Comparison of ENCODE assay signal across 8 cellular contexts in genomic region chr2:171688129-171688465, GRCh38. TPM values are rescaled to one million over a fixed set of nuclear protein-coding genes. Genes with fewer than 3 reads are reported as not detected.
DNase-seq lines count a peak whose midpoint lies in the region; ATAC-seq and TF ChIP-seq lines count a peak whose summit lies in the region.

No MANE protein-coding gene starts in this region.

- H3K27ac ChIP-seq in cardiac muscle cell (peak overlapping the region; percentile 79), HUES48 (ENCODE audit: low read depth, low read length) (peak overlapping the region; percentile 86), mammary epithelial cell (ENCODE audit: insufficient read depth, low read depth, low read length) (peak overlapping the region; percentile 86), lung (ENCODE audit: low read depth in 1 of 2, low read length in 1 of 2) (peak overlapping the region; percentile 86 to 87)

- peaks cover 6% of the 10 kb centered on the region for H3K36me3 Mint-ChIP-seq in type B pancreatic cell

- peaks cover 55% of the 10 kb centered on the region for H3K79me2 ChIP-seq in mammary epithelial cell (ENCODE audit: insufficient read depth, low read length)

- H3K9ac ChIP-seq in HUES48 (ENCODE audit: low read depth, low read length) (peak overlapping the region; percentile 79), mammary epithelial cell (ENCODE audit: insufficient read depth, low read length) (peak overlapping the region; percentile 93)

- H3K27me3 ChIP-seq in cardiac muscle cell (no peaks in the 10 kb centered on the region), HUES48 (ENCODE audit: control insufficient read depth, insufficient read depth, low read length) (no peaks in the 10 kb centered on the region), mammary epithelial cell (ENCODE audit: insufficient read depth, low read length) (no peaks in the 10 kb centered on the region), lung (ENCODE audit: control insufficient read depth, insufficient read depth) (no peaks in the 10 kb centered on the region)

- H3K4me3 Mint-ChIP-seq in type B pancreatic cell = peak overlapping the region; percentile 91

- no peak for TF ChIP-seq CTCF in cardiac muscle cell (IDR thresholded peaks at IDR 0.05; ENCODE audit: low read depth, low read length)
- no peak for TF ChIP-seq CTCF in mammary epithelial cell (conservative IDR thresholded peaks at IDR 0.05 in 1 of 2, IDR thresholded peaks at IDR 0.05 in 1 of 2; ENCODE audit: extremely low read depth in 1 of 2, insufficient read depth in 1 of 2, low read depth in 1 of 2, low read length in 2 of 2)
- TF ChIP-seq CTCF in lung (IDR thresholded peaks at IDR 0.05; ENCODE audit: control extremely low read depth, extremely low read depth) = no peak
- no peak for TF ChIP-seq CTCF in type B pancreatic cell (conservative IDR thresholded peaks at IDR 0.05)

- H3K36me3 ChIP-seq in cardiac muscle cell (peaks cover 23% of the 10 kb centered on the region), HUES48 (ENCODE audit: control insufficient read depth, insufficient read depth, low read length) (peaks cover 27% of the 10 kb centered on the region), mammary epithelial cell (ENCODE audit: insufficient read depth, low read length) (peaks cover 15% of the 10 kb centered on the region), lung (ENCODE audit: control insufficient read depth in 2 of 2, insufficient read depth in 2 of 2, low read length in 2 of 2) (peaks cover 0 to 2% of the 10 kb centered on the region in 2 donors)

- peak overlapping the region; percentile 95 for H3K27ac Mint-ChIP-seq in type B pancreatic cell

- intact Hi-C loops in Right ventricle myocardium superior (cut with DNase I) = no loop called here
- intact Hi-C loops in mammary epithelial cell (cut with micrococcal nuclease) = loop anchor here (1.0 to 5.0 kb wide), 2 partner anchors 116 to 206 kb away; partner anchors contain the start of gene SLC25A12

- peak overlapping the region; percentile 93 for H2AFZ ChIP-seq in mammary epithelial cell (ENCODE audit: low read depth, low read length)

- peak overlapping the region; percentile 94 for H3K4me3 ChIP-seq in cardiac muscle cell
- H3K4me3 ChIP-seq in HUES48 (ENCODE audit: low read depth, low read length) = peak overlapping the region; percentile 95
- peak overlapping the region; percentile 69 to 82 (median 71) for H3K4me3 ChIP-seq in mammary epithelial cell (replicated peaks in 1 of 3; ENCODE audit: insufficient read depth in 1 of 3, low read depth in 2 of 3, low read length in 3 of 3)
- H3K4me3 ChIP-seq in lung = peak overlapping the region; percentile 88

- H3K27me3 Mint-ChIP-seq in type B pancreatic cell = peaks cover 6% of the 10 kb centered on the region

- H3K4me1 ChIP-seq in cardiac muscle cell (ENCODE audit: low read depth) (peaks cover 5% of the 10 kb centered on the region), HUES48 (ENCODE audit: control insufficient read depth, insufficient read depth, low read length) (peaks cover 9% of the 10 kb centered on the region; the same call in 1 of the 2 replicates), mammary epithelial cell (ENCODE audit: insufficient read depth, low read length) (no peaks in the 10 kb centered on the region), lung (ENCODE audit: control insufficient read depth in 2 of 2, insufficient read depth in 2 of 2, low read length in 2 of 2) (peaks cover 4 to 11% of the 10 kb centered on the region in 2 donors)

- H3K9me3 Mint-ChIP-seq in type B pancreatic cell = no peaks in the 10 kb centered on the region

- dilution Hi-C loops in mammary epithelial cell (cut with HindIII; ENCODE audit: low sequenced_read_pairs) = no loop called here

- DNase-seq in cardiac muscle cell (ENCODE audit: low read depth in 1 of 2, low spot score in 1 of 2) = peak; percentile 27 to 33
- no peak for DNase-seq in Right ventricle myocardium superior
- no peak for DNase-seq in mammary epithelial cell
- no peak for DNase-seq in lung (ENCODE audit: low spot score)
- no peak for DNase-seq in type B pancreatic cell (ENCODE audit: extremely low spot score, unreplicated experiment)
- no peak for DNase-seq in medulla oblongata (ENCODE audit: extremely low spot score)
- no peak for DNase-seq in activated CD4-positive, CD25-positive, alpha-beta regulatory T cell treated with anti-CD3 and anti-CD28 coated beads, Interleukin-2, amount 50 U/mL, for 72 hours

- ATAC-seq in Right ventricle myocardium superior (ENCODE audit: poor library complexity) (no peak), lung (ENCODE audit: insufficient read depth, low FRiP score) (no peak)

- no peaks in the 10 kb centered on the region for H3K9me3 ChIP-seq in cardiac muscle cell (ENCODE audit: low read depth)
- H3K9me3 ChIP-seq in HUES48 (ENCODE audit: control insufficient read depth, insufficient read depth, low read length) = no peaks in the 10 kb centered on the region
- H3K9me3 ChIP-seq in mammary epithelial cell (replicated peaks; ENCODE audit: insufficient read depth, low read length) = no peaks in the 10 kb centered on the region
- no peaks in the 10 kb centered on the region for H3K9me3 ChIP-seq in lung (ENCODE audit: control insufficient read depth in 2 of 2, insufficient read depth in 1 of 2, low read length in 1 of 2)

- peak overlapping the region; percentile 73 for H3K4me2 ChIP-seq in mammary epithelial cell (ENCODE audit: insufficient read depth, low read depth, low read length)

- in situ Hi-C loops in mammary epithelial cell (cut with MboI; ENCODE audit: low sequenced_read_pairs in 2 of 2) = no loop called here

- CTCF ChIA-PET in mammary epithelial cell (lab: Charles Lee; ENCODE audit: low non-redundant PET) = interaction anchor here (0.7 kb wide), 2 partner anchors 120 to 215 kb away, joined by 3 to 4 read pairs; no protein-coding TSS in a partner anchor

- BruUV-seq in mammary epithelial cell (replicated peaks; lab: Mats Ljungman, UMichigan) = TSS peak; percentile 44

- H3K4me1 Mint-ChIP-seq in type B pancreatic cell (ENCODE audit: unreplicated experiment) = peaks cover 9% of the 10 kb centered on the region

- WGBS in mammary epithelial cell (ENCODE audit: low coverage, missing lambda C conversion rate) = 3% methylated on average over 10 of the region's 10 CpGs
- 0 to 1% methylated on average over 10 of the region's 10 CpGs for WGBS in lung, 2 donors

- no peaks in the 10 kb centered on the region for H4K20me1 ChIP-seq in mammary epithelial cell (ENCODE audit: insufficient read depth, low read length)

RNA-seq across cellular contexts. Expression of gene DYNC1I2, which starts 0.8 kb away (rescaled TPM):
- 79.9 and 82.4 TPM in 2 replicates for total RNA-seq in cardiac muscle cell
- polyA plus RNA-seq in cardiac muscle cell = 62.2 and 67.5 TPM in 2 replicates
- total RNA-seq in Right ventricle myocardium superior = 70.0 TPM
- total RNA-seq in mammary epithelial cell = 100 to 1,000 TPM in 1 of 2 donors, 10 to 100 TPM in 1; 97.4 to 119 TPM
- polyA plus RNA-seq in mammary epithelial cell = 124 TPM
- polyA minus RNA-seq in mammary epithelial cell = 133 TPM
- total RNA-seq in lung = 100 to 1,000 TPM in 1 of 2 donors, 10 to 100 TPM in 1; 72.7 to 190 TPM
- polyA plus RNA-seq in lung = 10 to 100 TPM; 47.1 to 71.6 TPM
- 97.3 and 115 TPM in 2 replicates for total RNA-seq in type B pancreatic cell (ENCODE audit: low replicate concordance)

Comparison
In these comparisons a context has a peak if more than half of its experiments do, and no peak if none do; other contexts are left out.
1. DNase-seq: peak in cardiac muscle cell (2 of 2); none in Right ventricle myocardium superior (single experiment), mammary epithelial cell (single experiment), lung (single experiment), type B pancreatic cell (single experiment), medulla oblongata (single experiment) and activated CD4-positive, CD25-positive, alpha-beta regulatory T cell treated with anti-CD3 and anti-CD28 coated beads, Interleukin-2, amount 50 U/mL, for 72 hours (single experiment).
2. Peak in every context shown above with its lines, with median percentiles within 50 percentile points of each other: H3K27ac ChIP-seq and H3K4me3 ChIP-seq.